ENCODE assay signal across 1 cellular context in the genomic region with DNA sequence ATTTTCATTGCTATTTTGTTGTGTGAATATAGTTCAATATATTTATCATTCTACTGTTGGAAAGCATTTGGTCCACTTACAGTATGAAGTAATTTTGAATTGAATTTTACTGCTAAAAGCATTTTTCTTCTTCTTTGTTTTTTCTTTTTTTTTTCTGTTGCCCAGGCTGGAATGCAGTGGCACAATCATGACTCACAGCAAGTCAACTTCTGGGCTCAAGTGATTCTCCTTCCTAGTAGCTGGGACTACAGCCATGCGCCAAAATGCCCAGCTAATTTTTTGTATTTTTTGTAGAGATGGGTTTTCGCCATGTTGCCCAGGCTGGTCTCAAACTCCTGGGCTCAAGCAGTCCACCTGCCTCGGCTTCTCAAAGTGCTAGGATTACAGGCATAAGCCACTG.
TF ChIP-seq lines count a peak whose summit lies in the region.

No MANE protein-coding gene starts in this region.

TF ChIP-seq in IMR-90, 13 proteins besides CTCF, POLR2A, EP300 and RAD21:
- TF ChIP-seq FOS (IDR thresholded peaks at IDR 0.05; ENCODE audit: low read depth, low read length) (peak; percentile 43; the same call in 1 of the 2 replicates), CEBPB (IDR thresholded peaks at IDR 0.05; ENCODE audit: low read depth, low read length) (peak; percentile 54), MAZ (IDR thresholded peaks at IDR 0.05; ENCODE audit: borderline replicate concordance, low read depth, low read length) (no peak), MAFK (IDR thresholded peaks at IDR 0.05; ENCODE audit: low read depth, low read length) (no peak)
TF ChIP-seq in IMR-90: peak in this region for 2.
